7 cellular contexts compared by ENCODE assay signal in genomic region chr18:45106331-45106774, GRCh38.
DNase-seq lines count a peak whose midpoint lies in the region; ATAC-seq and TF ChIP-seq lines count a peak whose summit lies in the region.

No MANE protein-coding gene starts in this region.

- DNase-seq in NOMO-1 treated with DMSO at 0.1 percent for 48 hours (lab: John Stamatoyannopoulos, UW; ENCODE audit: unreplicated experiment) = peak; percentile 98
- no peak for DNase-seq in lower lobe of right lung
- no peak for DNase-seq in activated naive CD4-positive, alpha-beta T cell treated with Interleukin-2 at 50 U/mL for 16 hours
- no peak for DNase-seq in superior temporal gyrus (ENCODE audit: extremely low spot score)
- DNase-seq in NCI-H2107 treated with DMSO at 0.1 percent for 48 hours (lab: John Stamatoyannopoulos, UW; ENCODE audit: unreplicated experiment) = no peak

- no peaks in the 10 kb centered on the region for H3K27me3 ChIP-seq in lower lobe of right lung (ENCODE audit: low read depth)

- TF ChIP-seq CTCF in lower lobe of right lung (IDR thresholded peaks at IDR 0.05) = no peak

- H3K4me3 ChIP-seq in lower lobe of right lung = no peak overlapping the region

- H3K4me1 ChIP-seq in lower lobe of right lung = peaks cover 25% of the 10 kb centered on the region

- H3K27ac ChIP-seq in lower lobe of right lung = no peak overlapping the region

- no peaks in the 10 kb centered on the region for H3K9me3 ChIP-seq in lower lobe of right lung

- intact Hi-C loops in lower lobe of right lung (cut with DNase I) = no loop called here

- H3K36me3 ChIP-seq in lower lobe of right lung = no peaks in the 10 kb centered on the region

- ATAC-seq in GM18870 (IDR thresholded peaks at IDR 0.05; ENCODE audit: unreplicated experiment) = peak; percentile 95
- peak; percentile 89 for ATAC-seq in HG02840 (IDR thresholded peaks at IDR 0.05; ENCODE audit: low FRiP score, unreplicated experiment)
- ATAC-seq in lower lobe of right lung = peak; percentile 73 to 84
